In genomic region chr1:225191199-225191753, GRCh38 we compare ENCODE assay signal across 27 cellular contexts.
"Had no signal": no experiment of that assay in that cellular context is flagged by ENCODE, and none has a peak within 500 bp of the region (broad histone marks: within the 10 kb centered on the region; RNA-seq: fewer than 3 reads in every experiment).

No MANE protein-coding gene starts in this region.

- DNase-seq: stimulated activated CD4-positive, alpha-beta T cell treated with anti-CD3 and anti-CD28 coated beads, Interleukin-2, amount 100 ng/mL, for 48 hours; stimulated activated CD4-positive, alpha-beta T cell treated with anti-CD3 and anti-CD28 coated beads, Interleukin-4, amount 100 ng/mL, for 1 hour; stimulated activated CD4-positive, alpha-beta T cell treated with anti-CD3 and anti-CD28 coated beads, Interleukin-4, amount 100 ng/mL, for 24 hours; stimulated activated CD4-positive, alpha-beta T cell treated with anti-CD3 and anti-CD28 coated beads, Interleukin-4, amount 100 ng/mL, for 4 hours; stimulated activated CD8-positive, alpha-beta memory T cell treated with anti-CD3 and anti-CD28 coated beads, Interleukin-4, amount 100 ng/mL, for 48 hours; stimulated activated naive B cell treated with anti-CD40 and anti-IgM and Interleukin-4, amounts not matched to agents 10 μg/mL and 1 μg/mL and 100 μg/mL, for 72 hours; stimulated activated naive CD4-positive, alpha-beta T cell; stimulated activated naive CD4-positive, alpha-beta T cell treated with Interleukin-2 at 50 U/mL for 16 hours; stimulated activated naive CD8-positive, alpha-beta T cell treated with anti-CD3 and anti-CD28 coated beads, Interleukin-15, amount 100 ng/mL, for 72 hours; stimulated activated naive CD8-positive, alpha-beta T cell treated with anti-CD3 and anti-CD28 coated beads, Interleukin-15, Interleukin-2, amounts not matched to agents 100 U/mL and 50 U/mL, for 24 hours; stomach; substantia nigra; testis; thyroid gland; tibial artery; transverse colon; trophoblast cell; upper lobe of left lung; upper lobe of right lung; uterus had no signal

- H3K4me3 ChIP-seq: stomach, suprapubic skin, testis, thoracic aorta, thyroid gland, tibial artery, tibial nerve, transverse colon, upper lobe of left lung, upper lobe of right lung, uterus, vagina had no signal

- H3K9me3 ChIP-seq: testis, thoracic aorta, thyroid gland, uterus, vagina had no signal

- H3K27ac ChIP-seq: stomach, suprapubic skin, testis, thoracic aorta, thyroid gland, tibial artery, tibial nerve, transverse colon, upper lobe of left lung, upper lobe of right lung, uterus, vagina had no signal

- H3K4me1 ChIP-seq: stomach, suprapubic skin, testis, thyroid gland, tibial artery, tibial nerve, transverse colon, upper lobe of left lung, upper lobe of right lung, uterus, vagina had no signal

- ATAC-seq: stimulated activated effector memory CD8-positive, alpha-beta T cell treated with anti-CD3 and anti-CD28 coated beads, Interleukin-12 subunit alpha, Interleukin-12 subunit beta, amount 100 ng/mL, for 72 hours; stimulated activated memory B cell treated with anti-CD40 and anti-IgM and Interleukin-4, amounts not matched to agents 10 μg/mL and 1 μg/mL and 100 μg/mL, for 72 hours; stimulated activated naive B cell treated with anti-CD40 and anti-IgM and Interleukin-4, amounts not matched to agents 10 μg/mL and 1 μg/mL and 100 μg/mL, for 72 hours; stimulated activated naive CD8-positive, alpha-beta T cell treated with anti-CD3 and anti-CD28 coated beads, Interleukin-15, amount 100 ng/mL, for 72 hours; stimulated activated naive CD8-positive, alpha-beta T cell treated with anti-CD3 and anti-CD28 coated beads, Interleukin-15, Interleukin-2, amounts not matched to agents 100 U/mL and 50 U/mL, for 24 hours; upper lobe of right lung had no signal

- FAIRE-seq: urothelium cell line had no signal

- H3K36me3 ChIP-seq: stomach, suprapubic skin, thoracic aorta, thyroid gland, tibial artery, tibial nerve, transverse colon, upper lobe of left lung, upper lobe of right lung, uterus, vagina had no signal

- H3K27me3 ChIP-seq: stomach, suprapubic skin, testis, thyroid gland, tibial artery, tibial nerve, transverse colon, upper lobe of left lung, upper lobe of right lung, uterus, vagina had no signal
